In the genomic region with DNA sequence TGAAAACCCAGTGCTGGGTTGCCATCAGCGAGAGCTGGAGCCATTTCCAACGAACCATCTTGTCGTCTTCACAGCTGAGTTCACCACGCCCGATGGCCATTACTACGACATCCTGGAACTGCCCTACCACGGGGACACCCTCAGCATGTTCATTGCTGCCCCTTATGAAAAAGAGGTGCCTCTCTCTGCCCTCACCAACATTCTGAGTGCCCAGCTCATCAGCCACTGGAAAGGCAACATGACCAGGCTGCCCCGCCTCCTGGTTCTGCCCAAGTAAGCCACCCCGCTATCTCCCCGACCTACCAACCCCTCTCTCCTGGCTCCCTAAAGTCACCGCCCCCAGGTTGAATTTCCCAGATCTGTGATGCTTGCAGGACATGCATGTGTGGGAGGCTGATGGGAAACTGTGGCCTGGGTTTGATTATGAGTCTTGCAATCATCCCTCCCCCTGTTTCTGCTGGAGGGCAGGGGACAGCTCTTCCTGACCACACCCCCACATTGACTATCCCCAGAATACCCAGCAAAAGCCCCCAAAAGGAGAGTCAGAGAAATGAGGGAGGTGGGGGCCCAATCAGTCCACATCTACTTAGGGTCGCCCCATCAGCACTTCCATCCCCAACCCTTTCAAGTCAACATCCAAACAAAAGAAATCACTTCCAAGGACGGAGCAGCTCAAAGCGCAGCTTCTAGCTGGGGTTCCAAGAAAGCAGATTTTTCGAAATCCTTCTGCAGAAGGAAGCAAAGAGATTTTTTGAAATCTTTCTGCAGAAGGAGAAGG, we compare ENCODE assay signal across 20 cellular contexts. TPM values are rescaled to one million over a fixed set of nuclear protein-coding genes. Genes with fewer than 3 reads are reported as not detected.
DNase-seq lines count a peak whose midpoint lies in the region; TF ChIP-seq lines count a peak whose summit lies in the region.
"Had no signal": no experiment of that assay in that cellular context is flagged by ENCODE, and none has a peak within 500 bp of the region (broad histone marks: within the 10 kb centered on the region; RNA-seq: fewer than 3 reads in every experiment).

No MANE protein-coding gene starts in this region.

- no peaks in the 10 kb centered on the region for H3K9me3 Mint-ChIP-seq in activated CD4-positive, alpha-beta memory T cell treated with anti-CD3 and anti-CD28 coated beads for 36 hours
- H3K9me3 Mint-ChIP-seq in activated CD4-positive, alpha-beta memory T cell treated with anti-CD3 and anti-CD28 coated beads, Interleukin-2, amount 10 ng/mL, durations not matched to agents 7 days and 5 days = no peaks in the 10 kb centered on the region
- no peaks in the 10 kb centered on the region for H3K9me3 Mint-ChIP-seq in activated CD4-positive, alpha-beta T cell treated with anti-CD3 and anti-CD28 coated beads, Interleukin-2, amount 10 ng/mL, durations not matched to agents 24 days and 14 days
- H3K9me3 Mint-ChIP-seq: activated T-cell treated with anti-CD3 and anti-CD28 coated beads, Interleukin-2, amount 50 U/mL, for 24 hours; neural crest cell had no signal

- H3K27me3 Mint-ChIP-seq in activated CD4-positive, alpha-beta memory T cell treated with anti-CD3 and anti-CD28 coated beads for 36 hours = peaks cover 24% of the 10 kb centered on the region
- peaks cover 51% of the 10 kb centered on the region for H3K27me3 Mint-ChIP-seq in activated CD4-positive, alpha-beta memory T cell treated with anti-CD3 and anti-CD28 coated beads, Interleukin-2, amount 10 ng/mL, durations not matched to agents 7 days and 5 days
- H3K27me3 Mint-ChIP-seq in activated CD4-positive, alpha-beta T cell treated with anti-CD3 and anti-CD28 coated beads, Interleukin-2, amount 10 ng/mL, durations not matched to agents 24 days and 14 days = peaks cover 40% of the 10 kb centered on the region

- in situ Hi-C loops in astrocyte of the spinal cord (cut with HindIII; ENCODE audit: low sequenced_read_pairs) = no loop called here

- no peaks in the 10 kb centered on the region for H3K4me1 ChIP-seq in hepatocyte (ENCODE audit: insufficient read depth)
- H3K4me1 ChIP-seq: testis had no signal

- H3K9me2 ChIP-seq in hepatocyte (replicated peaks; ENCODE audit: insufficient read depth) = no peaks in the 10 kb centered on the region

- no peak overlapping the region for H3K27ac Mint-ChIP-seq in activated CD4-positive, alpha-beta memory T cell treated with anti-CD3 and anti-CD28 coated beads for 36 hours
- H3K27ac Mint-ChIP-seq in activated CD4-positive, alpha-beta memory T cell treated with anti-CD3 and anti-CD28 coated beads, Interleukin-2, amount 10 ng/mL, durations not matched to agents 7 days and 5 days = no peak overlapping the region
- H3K27ac Mint-ChIP-seq in activated CD4-positive, alpha-beta T cell treated with anti-CD3 and anti-CD28 coated beads, Interleukin-2, amount 10 ng/mL, durations not matched to agents 24 days and 14 days = no peak overlapping the region

- POLR2A ChIA-PET in activated CD4-positive, alpha-beta memory T cell treated with anti-CD3 and anti-CD28 coated beads for 36 hours (lab: Charles Lee) = no interaction called here
- POLR2A ChIA-PET in activated CD4-positive, alpha-beta memory T cell treated with anti-CD3 and anti-CD28 coated beads, Interleukin-2, amount 10 ng/mL, durations not matched to agents 7 days and 5 days (lab: Charles Lee) = no interaction called here

- H3K9me3 ChIP-seq in hepatocyte (ENCODE audit: low read depth) = no peaks in the 10 kb centered on the region
- H3K9me3 ChIP-seq: spleen, testis had no signal

- no peak overlapping the region for H2AFZ ChIP-seq in hepatocyte

- H3K27ac ChIP-seq in hepatocyte = no peak overlapping the region
- H3K27ac ChIP-seq: spleen, testis had no signal

- H4K20me1 ChIP-seq in hepatocyte (ENCODE audit: insufficient read depth, poor library complexity, severe bottlenecking) = no peaks in the 10 kb centered on the region

- H3K36me3 Mint-ChIP-seq in activated CD4-positive, alpha-beta memory T cell treated with anti-CD3 and anti-CD28 coated beads for 36 hours = no peaks in the 10 kb centered on the region
- no peaks in the 10 kb centered on the region for H3K36me3 Mint-ChIP-seq in activated CD4-positive, alpha-beta memory T cell treated with anti-CD3 and anti-CD28 coated beads, Interleukin-2, amount 10 ng/mL, durations not matched to agents 7 days and 5 days (ENCODE audit: low read depth)
- H3K36me3 Mint-ChIP-seq in activated CD4-positive, alpha-beta T cell treated with anti-CD3 and anti-CD28 coated beads, Interleukin-2, amount 10 ng/mL, durations not matched to agents 24 days and 14 days (ENCODE audit: low read depth) = no peaks in the 10 kb centered on the region

- intact Hi-C loops in activated CD4-positive, alpha-beta memory T cell treated with anti-CD3 and anti-CD28 coated beads for 36 hours (cut with micrococcal nuclease) = no loop called here
- intact Hi-C loops in activated CD4-positive, alpha-beta T cell treated with anti-CD3 and anti-CD28 coated beads, Interleukin-2, amount 10 ng/mL, durations not matched to agents 24 days and 14 days (cut with micrococcal nuclease) = no loop called here

- H3K4me3 Mint-ChIP-seq in activated CD4-positive, alpha-beta memory T cell treated with anti-CD3 and anti-CD28 coated beads for 36 hours = no peak overlapping the region
- H3K4me3 Mint-ChIP-seq in activated CD4-positive, alpha-beta memory T cell treated with anti-CD3 and anti-CD28 coated beads, Interleukin-2, amount 10 ng/mL, durations not matched to agents 7 days and 5 days = no peak overlapping the region
- H3K4me3 Mint-ChIP-seq in activated CD4-positive, alpha-beta T cell treated with anti-CD3 and anti-CD28 coated beads, Interleukin-2, amount 10 ng/mL, durations not matched to agents 24 days and 14 days = no peak overlapping the region
- H3K4me3 Mint-ChIP-seq: activated T-cell treated with anti-CD3 and anti-CD28 coated beads, Interleukin-2, amount 50 U/mL, for 24 hours; neural crest cell had no signal

- H3K27me3 ChIP-seq in hepatocyte = no peaks in the 10 kb centered on the region
- H3K27me3 ChIP-seq: testis had no signal

- TF ChIP-seq CTCF in astrocyte of the spinal cord (IDR thresholded peaks at IDR 0.05; ENCODE audit: low read depth, low read length) = no peak
- no peak for TF ChIP-seq CTCF in hepatocyte (IDR thresholded peaks at IDR 0.05; ENCODE audit: poor library complexity)

- H3K4me3 ChIP-seq in astrocyte of the spinal cord (ENCODE audit: low read depth, low read length) = no peak overlapping the region
- no peak overlapping the region for H3K4me3 ChIP-seq in hepatocyte
- H3K4me3 ChIP-seq: spleen, testis had no signal

- 87% methylated on average over 15 of the region's 15 CpGs for WGBS in hepatocyte (ENCODE audit: low lambda C conversion rate, missing lambda C conversion rate)

- H3K4me2 ChIP-seq in hepatocyte = no peak overlapping the region

- CTCF ChIA-PET in activated CD4-positive, alpha-beta memory T cell treated with anti-CD3 and anti-CD28 coated beads for 36 hours (lab: Charles Lee) = interaction anchor here (1.7 to 4.8 kb wide), 3 partner anchors 8 to 58 kb away, joined by 5 to 24 read pairs (median 11); a partner anchor contains a TSS
- CTCF ChIA-PET in activated CD4-positive, alpha-beta memory T cell treated with anti-CD3 and anti-CD28 coated beads, Interleukin-2, amount 10 ng/mL, durations not matched to agents 7 days and 5 days (lab: Charles Lee) = interaction anchor here (0.7 to 1.6 kb wide), 7 partner anchors 10 to 188 kb away, joined by 3 to 18 read pairs (median 3); no protein-coding TSS in a partner anchor

- peak; percentile 19 for DNase-seq in activated CD4-positive, alpha-beta memory T cell treated with anti-CD3 and anti-CD28 coated beads for 36 hours
- DNase-seq in activated CD4-positive, alpha-beta memory T cell treated with anti-CD3 and anti-CD28 coated beads, Interleukin-2, amount 10 ng/mL, durations not matched to agents 7 days and 5 days = no peak
- DNase-seq in astrocyte of the spinal cord (ENCODE audit: low read depth, low spot score) (peak; percentile 56), iris pigment epithelial cell (ENCODE audit: low read depth) (peak; percentile 70), hepatocyte (ENCODE audit: low spot score) (no peak)
- DNase-seq in stimulated activated CD8-positive, alpha-beta memory T cell treated with anti-CD3 and anti-CD28 coated beads, Interleukin-4, amount 100 ng/mL, for 48 hours = no peak
- DNase-seq in activated CD4-positive, alpha-beta T cell treated with anti-CD3 and anti-CD28 coated beads, Interleukin-2, amount 10 ng/mL, durations not matched to agents 24 days and 14 days = no peak
- no peak for DNase-seq in stimulated activated CD4-positive, alpha-beta T cell treated with anti-CD3 and anti-CD28 coated beads, Interleukin-4, amount 100 ng/mL, for 24 hours
- DNase-seq: 8988T; activated CD4-positive, CD25-positive, alpha-beta regulatory T cell; activated T-cell treated with anti-CD3 and anti-CD28 coated beads, Interleukin-2, amount 50 U/mL, for 24 hours; anterior cingulate cortex; effector memory CD4-positive, alpha-beta T cell; NCI-H1694; NCI-H748 treated with DMSO at 0.1 percent for 48 hours; spleen; testis had no signal

- no peaks in the 10 kb centered on the region for H3K36me3 ChIP-seq in hepatocyte (replicated peaks; ENCODE audit: insufficient read depth, low read depth)

- H3K4me1 Mint-ChIP-seq in activated CD4-positive, alpha-beta memory T cell treated with anti-CD3 and anti-CD28 coated beads for 36 hours (ENCODE audit: low read depth) = peaks cover 40% of the 10 kb centered on the region
- H3K4me1 Mint-ChIP-seq in activated CD4-positive, alpha-beta memory T cell treated with anti-CD3 and anti-CD28 coated beads, Interleukin-2, amount 10 ng/mL, durations not matched to agents 7 days and 5 days = peaks cover 20% of the 10 kb centered on the region
- peaks cover 35% of the 10 kb centered on the region for H3K4me1 Mint-ChIP-seq in activated CD4-positive, alpha-beta T cell treated with anti-CD3 and anti-CD28 coated beads, Interleukin-2, amount 10 ng/mL, durations not matched to agents 24 days and 14 days

- no peaks in the 10 kb centered on the region for H3K79me2 ChIP-seq in hepatocyte

RNA-seq across cellular contexts. Expression of a gene that starts 6.9 kb away (rescaled TPM):
- under 1 TPM in 1 of 2 experiments, not detected in 1; 0.12 TPM for total RNA-seq in activated CD4-positive, alpha-beta memory T cell treated with anti-CD3 and anti-CD28 coated beads for 36 hours
- under 1 TPM; 0.23 to 0.28 TPM for total RNA-seq in activated CD4-positive, alpha-beta memory T cell treated with anti-CD3 and anti-CD28 coated beads, Interleukin-2, amount 10 ng/mL, durations not matched to agents 7 days and 5 days
- 81.8 and 98.2 TPM in 2 replicates for total RNA-seq in hepatocyte
- 181 and 185 TPM in 2 replicates for polyA plus RNA-seq in hepatocyte
- total RNA-seq in activated CD4-positive, alpha-beta T cell treated with anti-CD3 and anti-CD28 coated beads, Interleukin-2, amount 10 ng/mL, durations not matched to agents 24 days and 14 days = 0.33 and 0.45 TPM in 2 replicates
- total RNA-seq: SK-MEL-5 had no signal

RNA-seq across cellular contexts. Expression of a gene that starts 20.5 kb away (rescaled TPM):
- total RNA-seq in activated CD4-positive, alpha-beta memory T cell treated with anti-CD3 and anti-CD28 coated beads for 36 hours = 10 to 100 TPM; 41.1 to 44.7 TPM
- total RNA-seq in activated CD4-positive, alpha-beta memory T cell treated with anti-CD3 and anti-CD28 coated beads, Interleukin-2, amount 10 ng/mL, durations not matched to agents 7 days and 5 days = 10 to 100 TPM; 46.7 to 50.0 TPM
- 85.8 and 118 TPM in 2 replicates for total RNA-seq in hepatocyte
- polyA plus RNA-seq in hepatocyte = 31.1 and 32.0 TPM in 2 replicates
- total RNA-seq in activated CD4-positive, alpha-beta T cell treated with anti-CD3 and anti-CD28 coated beads, Interleukin-2, amount 10 ng/mL, durations not matched to agents 24 days and 14 days = 44.2 and 49.2 TPM in 2 replicates

RNA-seq across cellular contexts. Expression of a gene that starts 31.6 kb away (rescaled TPM):
- not detected for total RNA-seq in activated CD4-positive, alpha-beta memory T cell treated with anti-CD3 and anti-CD28 coated beads for 36 hours
- total RNA-seq in activated CD4-positive, alpha-beta memory T cell treated with anti-CD3 and anti-CD28 coated beads, Interleukin-2, amount 10 ng/mL, durations not matched to agents 7 days and 5 days = under 1 TPM; 0.30 to 0.33 TPM
- total RNA-seq in hepatocyte = 0.30 and 0.32 TPM in 2 replicates
- polyA plus RNA-seq in hepatocyte = 0.19 and 0.80 TPM in 2 replicates
- 0.23 and 0.28 TPM in 2 replicates for total RNA-seq in activated CD4-positive, alpha-beta T cell treated with anti-CD3 and anti-CD28 coated beads, Interleukin-2, amount 10 ng/mL, durations not matched to agents 24 days and 14 days
- total RNA-seq: left lobe of liver had no signal

RNA-seq across cellular contexts. Expression of a gene that starts 46.3 kb away (rescaled TPM):
- not detected for total RNA-seq in activated CD4-positive, alpha-beta memory T cell treated with anti-CD3 and anti-CD28 coated beads for 36 hours
- total RNA-seq in activated CD4-positive, alpha-beta memory T cell treated with anti-CD3 and anti-CD28 coated beads, Interleukin-2, amount 10 ng/mL, durations not matched to agents 7 days and 5 days = not detected
- total RNA-seq in hepatocyte = not detected in 2 replicates
- polyA plus RNA-seq in hepatocyte = not detected in 2 replicates
- total RNA-seq in activated CD4-positive, alpha-beta T cell treated with anti-CD3 and anti-CD28 coated beads, Interleukin-2, amount 10 ng/mL, durations not matched to agents 24 days and 14 days = not detected in 2 replicates
- total RNA-seq: left lobe of liver, spleen had no signal
- polyA plus RNA-seq: spleen had no signal

RNA-seq across cellular contexts. Expression of a gene that starts 48.5 kb away (rescaled TPM):
- 10 to 100 TPM; 42.3 to 44.5 TPM for total RNA-seq in activated CD4-positive, alpha-beta memory T cell treated with anti-CD3 and anti-CD28 coated beads for 36 hours
- total RNA-seq in activated CD4-positive, alpha-beta memory T cell treated with anti-CD3 and anti-CD28 coated beads, Interleukin-2, amount 10 ng/mL, durations not matched to agents 7 days and 5 days = 10 to 100 TPM; 72.6 to 72.7 TPM
- total RNA-seq in hepatocyte = 10.0 and 13.1 TPM in 2 replicates
- polyA plus RNA-seq in hepatocyte = 25.7 and 27.2 TPM in 2 replicates
- total RNA-seq in activated CD4-positive, alpha-beta T cell treated with anti-CD3 and anti-CD28 coated beads, Interleukin-2, amount 10 ng/mL, durations not matched to agents 24 days and 14 days = 41.1 and 44.5 TPM in 2 replicates

Comparison
In these comparisons a context has a peak if more than half of its experiments do, and no peak if none do; other contexts are left out.
1. DNase-seq: peak in activated CD4-positive, alpha-beta memory T cell treated with anti-CD3 and anti-CD28 coated beads for 36 hours (single experiment), astrocyte of the spinal cord (single experiment) and iris pigment epithelial cell (single experiment); none in activated CD4-positive, alpha-beta memory T cell treated with anti-CD3 and anti-CD28 coated beads, Interleukin-2, amount 10 ng/mL, durations not matched to agents 7 days and 5 days (single experiment), stimulated activated CD8-positive, alpha-beta memory T cell treated with anti-CD3 and anti-CD28 coated beads, Interleukin-4, amount 100 ng/mL, for 48 hours (single experiment), hepatocyte (single experiment), activated CD4-positive, alpha-beta T cell treated with anti-CD3 and anti-CD28 coated beads, Interleukin-2, amount 10 ng/mL, durations not matched to agents 24 days and 14 days (single experiment) and stimulated activated CD4-positive, alpha-beta T cell treated with anti-CD3 and anti-CD28 coated beads, Interleukin-4, amount 100 ng/mL, for 24 hours (single experiment).
2. RNA of a gene that starts 6.9 kb away (total RNA-seq): 81.8 to 98.2 TPM in hepatocyte; 0.33 to 0.45 TPM in activated CD4-positive, alpha-beta T cell treated with anti-CD3 and anti-CD28 coated beads, Interleukin-2, amount 10 ng/mL, durations not matched to agents 24 days and 14 days, 0.23 to 0.28 TPM in activated CD4-positive, alpha-beta memory T cell treated with anti-CD3 and anti-CD28 coated beads, Interleukin-2, amount 10 ng/mL, durations not matched to agents 7 days and 5 days and 0.12 TPM in activated CD4-positive, alpha-beta memory T cell treated with anti-CD3 and anti-CD28 coated beads for 36 hours; every median in the first group is over 10 times any median in the second.